In the genomic region with DNA sequence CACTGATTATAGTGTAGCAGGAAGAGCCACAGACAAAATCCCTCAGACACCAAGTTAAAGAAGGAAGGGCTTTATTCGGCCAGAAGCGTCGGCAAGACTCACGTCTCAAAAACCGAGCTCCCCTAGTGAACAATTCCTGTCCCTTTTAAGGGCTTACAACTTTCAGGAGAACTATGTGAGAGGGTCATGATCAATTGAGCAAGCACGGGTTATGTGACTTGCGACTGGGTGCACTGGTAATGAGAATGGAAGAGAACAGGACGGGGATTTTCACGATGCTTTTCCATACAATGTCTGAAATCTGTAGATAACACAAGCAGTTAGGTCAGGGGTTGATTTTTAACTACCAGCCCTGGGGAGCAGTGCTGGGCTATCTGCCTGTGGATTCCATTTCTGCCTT, we compare ENCODE assay signal across 20 cellular contexts.
"Had no signal": no experiment of that assay in that cellular context is flagged by ENCODE, and none has a peak within 500 bp of the region (broad histone marks: within the 10 kb centered on the region; RNA-seq: fewer than 3 reads in every experiment).

No MANE protein-coding gene starts in this region.

- ATAC-seq: activated T-helper 17 cell treated with anti-CD3 and anti-CD28 coated beads, Interleukin-2, amount 50 U/mL, for 72 hours had no signal

- H3K9me3 Mint-ChIP-seq: activated CD4-positive, alpha-beta memory T cell treated with anti-CD3 and anti-CD28 coated beads for 36 hours; activated CD4-positive, alpha-beta T cell treated with anti-CD3 and anti-CD28 coated beads, Interleukin-2, amount 10 ng/mL, durations not matched to agents 7 days and 5 days; activated naive CD4-positive, alpha-beta T cell treated with anti-CD3 and anti-CD28 coated beads for 36 hours; activated naive CD8-positive, alpha-beta T cell treated with anti-CD3 and anti-CD28 coated beads for 36 hours; activated T-helper 17 cell treated with anti-CD3 and anti-CD28 coated beads, Interleukin-2, amount 50 U/mL, for 72 hours; T-helper 1 cell treated with Interleukin-12 subunit alpha and Interleukin-12 subunit beta and Interleukin-4 antibody, amounts not matched to agents 30 μg/mL and 1 μg/mL, for 36 hours had no signal

- H2AFZ ChIP-seq: PC-9 had no signal

- H3K36me3 Mint-ChIP-seq: activated CD4-positive, alpha-beta memory T cell treated with anti-CD3 and anti-CD28 coated beads for 36 hours; activated naive CD8-positive, alpha-beta T cell treated with anti-CD3 and anti-CD28 coated beads for 36 hours had no signal

- H3K4me3 ChIP-seq: PC-9 had no signal

- H3K27ac Mint-ChIP-seq: activated B cell treated with CpG ODN at 0.5 μM for 24 hours; activated CD4-positive, alpha-beta memory T cell treated with anti-CD3 and anti-CD28 coated beads for 36 hours; activated CD4-positive, alpha-beta T cell treated with anti-CD3 and anti-CD28 coated beads, Interleukin-2, amount 10 ng/mL, durations not matched to agents 7 days and 5 days; activated naive CD4-positive, alpha-beta T cell treated with anti-CD3 and anti-CD28 coated beads for 36 hours; activated naive CD8-positive, alpha-beta T cell treated with anti-CD3 and anti-CD28 coated beads for 36 hours; activated T-helper 17 cell treated with anti-CD3 and anti-CD28 coated beads, Interleukin-2, amount 50 U/mL, for 72 hours; T-helper 1 cell treated with Interleukin-12 subunit alpha and Interleukin-12 subunit beta and Interleukin-4 antibody, amounts not matched to agents 30 μg/mL and 1 μg/mL, for 36 hours had no signal

- H3K27ac ChIP-seq: KMS-11, PC-9 had no signal

- H3K4me1 Mint-ChIP-seq: activated B cell treated with CpG ODN at 0.5 μM for 24 hours; activated CD4-positive, alpha-beta T cell treated with anti-CD3 and anti-CD28 coated beads, Interleukin-2, amount 10 ng/mL, durations not matched to agents 7 days and 5 days; activated naive CD8-positive, alpha-beta T cell treated with anti-CD3 and anti-CD28 coated beads for 36 hours; activated T-helper 17 cell treated with anti-CD3 and anti-CD28 coated beads, Interleukin-2, amount 50 U/mL, for 72 hours had no signal

- H3K4me3 Mint-ChIP-seq: activated B cell treated with CpG ODN at 0.5 μM for 24 hours; activated CD4-positive, alpha-beta memory T cell treated with anti-CD3 and anti-CD28 coated beads for 36 hours; activated CD4-positive, alpha-beta T cell treated with anti-CD3 and anti-CD28 coated beads, Interleukin-2, amount 10 ng/mL, durations not matched to agents 7 days and 5 days; activated naive CD4-positive, alpha-beta T cell treated with anti-CD3 and anti-CD28 coated beads for 36 hours; activated naive CD8-positive, alpha-beta T cell treated with anti-CD3 and anti-CD28 coated beads for 36 hours; activated T-helper 17 cell treated with anti-CD3 and anti-CD28 coated beads, Interleukin-2, amount 50 U/mL, for 72 hours; T-helper 1 cell treated with Interleukin-12 subunit alpha and Interleukin-12 subunit beta and Interleukin-4 antibody, amounts not matched to agents 30 μg/mL and 1 μg/mL, for 36 hours had no signal

- DNase-seq: activated B cell treated with CpG ODN at 0.5 μM for 24 hours; activated CD4-positive, alpha-beta memory T cell treated with anti-CD3 and anti-CD28 coated beads for 36 hours; activated CD4-positive, alpha-beta T cell treated with anti-CD3 and anti-CD28 coated beads for 1 hour; activated CD4-positive, alpha-beta T cell treated with anti-CD3 and anti-CD28 coated beads, Interleukin-2, amount 10 ng/mL, durations not matched to agents 7 days and 5 days; activated gamma-delta T cell; activated naive CD4-positive, alpha-beta T cell treated with anti-CD3 and anti-CD28 coated beads for 36 hours; activated naive CD8-positive, alpha-beta T cell treated with anti-CD3 and anti-CD28 coated beads for 36 hours; activated T-cell treated with anti-CD3 and anti-CD28 coated beads for 4 hours; activated T-cell treated with anti-CD3 and anti-CD28 coated beads, Interleukin-2, amount 50 U/mL, for 48 hours; NCI-H1092; NCI-H1417; NCI-H1694; NCI-H2029; NCI-H510A treated with DMSO at 0.1 percent for 48 hours; NCI-H69; PC-9; SHP77 treated with DMSO at 0.1 percent for 48 hours had no signal
